ENCODE assay signal across 1 cellular context in the genomic region with DNA sequence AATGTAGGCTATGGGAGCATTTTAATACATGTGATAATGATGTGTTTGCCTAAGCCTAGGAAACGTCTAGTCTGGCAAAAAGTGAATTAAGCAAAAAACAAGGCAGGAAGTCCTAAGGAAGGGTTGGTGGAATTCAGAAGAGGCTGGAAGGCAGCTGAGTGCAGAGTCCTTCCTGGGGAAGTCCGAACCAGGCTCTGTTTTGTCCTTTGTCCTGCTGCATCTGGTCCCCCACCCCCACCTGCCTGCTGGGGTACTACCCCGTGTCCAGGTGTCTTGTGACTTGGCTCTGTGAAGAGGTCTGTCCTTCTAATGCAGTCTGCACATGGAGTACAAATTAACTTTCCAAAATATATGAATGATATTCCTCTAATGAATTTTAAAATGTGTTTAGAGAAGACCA.
TF ChIP-seq lines count a peak whose summit lies in the region.

No MANE protein-coding gene starts in this region.

TF ChIP-seq in K562, 482 proteins besides CTCF, POLR2A, EP300 and RAD21 (continued from another document):
- TF ChIP-seq ILF3 (IDR thresholded peaks at IDR 0.05; ENCODE audit: borderline replicate concordance) (no peak), ZNF449 (CRISPR knock-in tag; IDR thresholded peaks at IDR 0.05) (no peak), ZNF436 (CRISPR knock-in tag; IDR thresholded peaks at IDR 0.05) (no peak)
TF ChIP-seq in K562: peak in this region for 0.
